Comparison of ENCODE assay signal across 21 cellular contexts in the genomic region with DNA sequence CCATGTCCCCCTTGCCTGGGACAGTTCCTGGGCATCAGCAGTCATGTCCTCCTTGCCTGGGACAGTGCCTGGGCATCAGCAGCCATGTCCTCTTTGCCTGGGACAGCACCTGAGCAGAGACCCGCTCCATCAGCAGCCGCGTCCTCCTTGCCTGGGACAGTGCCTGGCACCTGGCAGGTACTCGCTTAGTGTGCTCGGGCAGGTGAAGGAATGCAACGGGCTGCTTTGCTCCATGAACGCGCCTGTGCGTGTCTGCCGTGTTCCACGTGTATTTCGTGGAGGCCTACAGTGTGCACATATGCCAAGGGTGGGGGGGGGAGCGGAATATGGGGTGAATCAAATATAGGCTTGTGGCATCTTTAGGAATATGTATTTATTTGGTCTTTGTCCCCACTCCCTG.
DNase-seq lines count a peak whose midpoint lies in the region; ATAC-seq and TF ChIP-seq lines count a peak whose summit lies in the region.
"Had no signal": no experiment of that assay in that cellular context is flagged by ENCODE, and none has a peak within 500 bp of the region (broad histone marks: within the 10 kb centered on the region; RNA-seq: fewer than 3 reads in every experiment).

No MANE protein-coding gene starts in this region.

- H2AFZ ChIP-seq in neuronal stem cell (ENCODE audit: low read length): no peak overlapping the region
- H2AFZ ChIP-seq in smooth muscle cell (ENCODE audit: low read depth): no peak overlapping the region
- H2AFZ ChIP-seq: GM23338 had no signal

- H3K4me3 ChIP-seq in neuronal stem cell (ENCODE audit: low read length in 2 of 2): no peak overlapping the region
- no peak overlapping the region for H3K4me3 ChIP-seq in spleen
- H3K4me3 ChIP-seq in smooth muscle cell: no peak overlapping the region
- H3K4me3 ChIP-seq: A549; BLaER1 treated with 17β-estradiol and CSF1 and Interleukin-3, amounts not matched to agents 10 nM and 100 nM; GM23338 had no signal

- no peak overlapping the region for H3K23ac ChIP-seq in neuronal stem cell (ENCODE audit: low read depth, low read length, poor library complexity)

- WGBS in neuronal stem cell (ENCODE audit: extremely low coverage in 2 of 2, insufficient read length in 2 of 2, insufficient replicate concordance in 1 of 2), 2 donors: no CpG with 5 or more reads among the region's 13 CpGs
- WGBS in spleen, 5 donors: 82 to 95% (median 91%) methylated on average over 10 to 13 of the region's 13 CpGs
- WGBS in smooth muscle cell (ENCODE audit: low lambda C conversion rate): 95% methylated on average over 13 of the region's 13 CpGs

- H3K9ac ChIP-seq in neuronal stem cell (ENCODE audit: low read depth, low read length, poor library complexity) (no peak overlapping the region), smooth muscle cell (ENCODE audit: low read depth) (no peak overlapping the region)
- H3K9ac ChIP-seq: BLaER1 treated with 17β-estradiol and CSF1 and Interleukin-3, amounts not matched to agents 10 nM and 100 nM had no signal

- no peak overlapping the region for H2BK5ac ChIP-seq in neuronal stem cell (ENCODE audit: low read length)

- intact Hi-C loops in spleen (cut with DNase I; ENCODE audit: low total_unique reads): no loop called here

- no peaks in the 10 kb centered on the region for H3K9me3 ChIP-seq in neuronal stem cell (replicated peaks in 1 of 2; ENCODE audit: control insufficient read depth in 2 of 2, insufficient read depth in 1 of 2, low read depth in 1 of 2, low read length in 2 of 2)
- no peaks in the 10 kb centered on the region for H3K9me3 ChIP-seq in spleen
- H3K9me3 ChIP-seq in smooth muscle cell (replicated peaks; ENCODE audit: low read depth): no peaks in the 10 kb centered on the region
- H3K9me3 ChIP-seq: A549; BE2C; BLaER1 treated with 17β-estradiol and CSF1 and Interleukin-3, amounts not matched to agents 10 nM and 100 nM had no signal

- peaks cover 42% of the 10 kb centered on the region for H3K4me1 Mint-ChIP-seq in brain

- H2AK5ac ChIP-seq in neuronal stem cell (ENCODE audit: low read depth, low read length): no peak overlapping the region

- peak overlapping the region; percentile 86 for H2BK12ac ChIP-seq in neuronal stem cell (ENCODE audit: low read length)

- no peak for ATAC-seq in activated CD4-positive, CD25-positive, alpha-beta regulatory T cell treated with anti-CD3 and anti-CD28 coated beads, Interleukin-2, amount 50 U/mL, for 24 hours
- ATAC-seq: A549, HCT116 had no signal

- no peaks in the 10 kb centered on the region for H3F3A ChIP-seq in smooth muscle cell (ENCODE audit: low read depth)

- H3K36me3 ChIP-seq in neuronal stem cell (replicated peaks in 1 of 2; ENCODE audit: control insufficient read depth in 2 of 2, insufficient read depth in 2 of 2, low read length in 2 of 2) (no peaks in the 10 kb centered on the region), spleen (no peaks in the 10 kb centered on the region), smooth muscle cell (ENCODE audit: low read depth) (no peaks in the 10 kb centered on the region)
- H3K36me3 ChIP-seq: BE2C; BLaER1 treated with 17β-estradiol and CSF1 and Interleukin-3, amounts not matched to agents 10 nM and 100 nM had no signal

- no peaks in the 10 kb centered on the region for H3K79me2 ChIP-seq in smooth muscle cell (ENCODE audit: low read depth)

- TF ChIP-seq POLR2A in spleen (IDR thresholded peaks at IDR 0.05): no peak

- no peak overlapping the region for H3K4ac ChIP-seq in neuronal stem cell (ENCODE audit: low read length)

- no peaks in the 10 kb centered on the region for H3K36me3 Mint-ChIP-seq in brain
- H3K36me3 Mint-ChIP-seq: CD4-positive, alpha-beta memory T cell had no signal

- H4K20me1 ChIP-seq in smooth muscle cell (ENCODE audit: low read depth): no peaks in the 10 kb centered on the region
- H4K20me1 ChIP-seq: BLaER1 treated with 17β-estradiol and CSF1 and Interleukin-3, amounts not matched to agents 10 nM and 100 nM had no signal

- H3K9me3 Mint-ChIP-seq in brain: no peaks in the 10 kb centered on the region
- H3K9me3 Mint-ChIP-seq: CD4-positive, alpha-beta memory T cell; GM23338; H9 had no signal

- H3K27ac Mint-ChIP-seq in brain: peak overlapping the region in 3 of 5 experiments; percentile 14 to 93 (median 89)
- H3K27ac Mint-ChIP-seq: CD4-positive, alpha-beta memory T cell; GM23338 had no signal

- H3K4me3 Mint-ChIP-seq in brain: no peak overlapping the region
- H3K4me3 Mint-ChIP-seq: CD4-positive, alpha-beta memory T cell; GM23338; H9 had no signal

- H4K91ac ChIP-seq in neuronal stem cell (ENCODE audit: low read depth, low read length, poor library complexity): no peak overlapping the region

- no peak for DNase-seq in neuronal stem cell (ENCODE audit: low spot score)
- peak; percentile 54 for DNase-seq in spleen
- DNase-seq in NCI-H1694 (lab: John Stamatoyannopoulos, UW): no peak
- no peak for DNase-seq in smooth muscle cell (lab: John Stamatoyannopoulos, UW; ENCODE audit: unreplicated experiment)
- DNase-seq: 8988T; ACHN; AML-193; BE2C; Calu3; CD4-positive, alpha-beta memory T cell; COR-L47; DMS53; GF-D8; H9 had no signal

- H3K18ac ChIP-seq in neuronal stem cell (ENCODE audit: low read length): peak overlapping the region; percentile 66

- H3K4me2 ChIP-seq in neuronal stem cell (ENCODE audit: insufficient read depth, low read length, poor library complexity, severe bottlenecking) (no peak overlapping the region), smooth muscle cell (no peak overlapping the region)
- H3K4me2 ChIP-seq: A549, GM23338 had no signal

- no peaks in the 10 kb centered on the region for H3K27me3 ChIP-seq in neuronal stem cell (ENCODE audit: control insufficient read depth in 3 of 3, insufficient read depth in 3 of 3, low read depth in 1 of 3, low read length in 3 of 3)
- peaks cover 0 to 61% (median 12%) of the 10 kb centered on the region in 7 donors for H3K27me3 ChIP-seq in spleen (replicated peaks in 1 of 7)
- H3K27me3 ChIP-seq in smooth muscle cell (ENCODE audit: low read depth): peaks cover 17% of the 10 kb centered on the region
- H3K27me3 ChIP-seq: BE2C; BLaER1 treated with 17β-estradiol and CSF1 and Interleukin-3, amounts not matched to agents 10 nM and 100 nM had no signal

- H2BK120ac ChIP-seq in neuronal stem cell (ENCODE audit: low read depth, low read length): no peak overlapping the region

- H4K8ac ChIP-seq in neuronal stem cell (ENCODE audit: low read depth, low read length): no peak overlapping the region

- no peak for TF ChIP-seq CTCF in C4-2B (conservative IDR thresholded peaks at IDR 0.05)
- no peak for TF ChIP-seq CTCF in brain (conservative IDR thresholded peaks at IDR 0.05)
- TF ChIP-seq CTCF in spleen (IDR thresholded peaks at IDR 0.05 in 8 of 11, conservative IDR thresholded peaks at IDR 0.05 in 3 of 11): no peak
- no peak for TF ChIP-seq CTCF in smooth muscle cell (IDR thresholded peaks at IDR 0.05; ENCODE audit: borderline replicate concordance, insufficient read depth, poor library complexity, severe bottlenecking)

- H3K27ac ChIP-seq in C4-2B (peak overlapping the region; percentile 84), neuronal stem cell (replicated peaks; ENCODE audit: low read length) (no peak overlapping the region), spleen (no peak overlapping the region), smooth muscle cell (ENCODE audit: low read depth) (no peak overlapping the region)
- H3K27ac ChIP-seq: BLaER1 treated with 17β-estradiol and CSF1 and Interleukin-3, amounts not matched to agents 10 nM and 100 nM had no signal

- H3K4me1 ChIP-seq in neuronal stem cell (ENCODE audit: control insufficient read depth in 2 of 2, insufficient read depth in 1 of 2, low read depth in 1 of 2, low read length in 2 of 2) (peaks cover 0 to 18% of the 10 kb centered on the region in 2 donors), spleen (peaks cover 0 to 12% (median 3%) of the 10 kb centered on the region in 6 donors), smooth muscle cell (ENCODE audit: low read depth) (no peaks in the 10 kb centered on the region)
- H3K4me1 ChIP-seq: BE2C had no signal

- H2BK15ac ChIP-seq in neuronal stem cell (ENCODE audit: low read length): no peak overlapping the region

- H3K14ac ChIP-seq in neuronal stem cell (ENCODE audit: low read length): no peak overlapping the region

- peaks cover 11% of the 10 kb centered on the region for H3K27me3 Mint-ChIP-seq in brain

- no peaks in the 10 kb centered on the region for H3K79me1 ChIP-seq in neuronal stem cell (ENCODE audit: low read depth, low read length)
